Comparison of ENCODE assay signal across 8 cellular contexts in genomic region chr10:56360967-56361841, GRCh38. TPM values are rescaled to one million over a fixed set of nuclear protein-coding genes. Genes with fewer than 3 reads are reported as not detected.
A peak's percentile ranks its signal among the peaks of the same experiment; 100 is the strongest.
DNase-seq lines count a peak whose midpoint lies in the region; ATAC-seq and TF ChIP-seq lines count a peak whose summit lies in the region.

Gene ZWINT (minus strand): TSS chr10:56361259. CDS start chr10:56361236, 23 bp downstream.

- H3K4me1 Mint-ChIP-seq in endodermal cell = peaks cover 10% of the 10 kb centered on the region

- H3K27ac Mint-ChIP-seq in endodermal cell = peak within 1 kb of the TSS; percentile 95

- H3K27me3 Mint-ChIP-seq in endodermal cell (ENCODE audit: insufficient read depth) = no peaks in the 10 kb centered on the region

- TF ChIP-seq CTCF in endodermal cell (conservative IDR thresholded peaks at IDR 0.05) = no peak

- H3K36me3 ChIP-seq in endodermal cell (ENCODE audit: control insufficient read depth, insufficient read depth, low read length) = peaks cover 32% of the 10 kb centered on the region
- peaks cover 10% of the 10 kb centered on the region for H3K36me3 ChIP-seq in mesendoderm (ENCODE audit: control insufficient read depth, insufficient read depth, low read length)

- WGBS in endodermal cell (ENCODE audit: insufficient coverage in 1 of 2, insufficient read length in 1 of 2), 2 experiments = 0% methylated on average over 19 to 51 of the region's 52 CpGs
- no CpG with 5 or more reads among the region's 52 CpGs for WGBS in mesendoderm (ENCODE audit: extremely low coverage, insufficient coverage, low lambda C conversion rate)

- no peak within 1 kb of the TSS for H4K8ac ChIP-seq in mesendoderm (ENCODE audit: low read depth, low read length)

- H3K79me2 ChIP-seq in mesendoderm (ENCODE audit: control insufficient read depth, insufficient read depth, low read length) = peaks cover 29% of the 10 kb centered on the region

- in situ Hi-C loops in Caki2 (cut with HindIII; ENCODE audit: low pct_unique_long_range_greater_than_20kb, low sequenced_read_pairs) = no loop called here

- H3K27ac ChIP-seq in endodermal cell (ENCODE audit: low read depth, low read length) (no peak within 1 kb of the TSS), mesendoderm (ENCODE audit: low read depth, low read length) (no peak within 1 kb of the TSS)

- no peak within 1 kb of the TSS for H4K5ac ChIP-seq in mesendoderm (ENCODE audit: low read length)

- H3K27me3 ChIP-seq in endodermal cell (ENCODE audit: control insufficient read depth, insufficient read depth, low read length, poor library complexity, severe bottlenecking) (no peaks in the 10 kb centered on the region), mesendoderm (ENCODE audit: insufficient read depth, low read length, poor library complexity) (no peaks in the 10 kb centered on the region)

- no peak within 1 kb of the TSS for H2AK5ac ChIP-seq in mesendoderm (ENCODE audit: low read length)

- H3K79me1 ChIP-seq in mesendoderm (ENCODE audit: low read length) = peaks cover 18% of the 10 kb centered on the region

- peak within 1 kb of the TSS; percentile 93 for H3K18ac ChIP-seq in mesendoderm (ENCODE audit: low read length)

- peak within 1 kb of the TSS; percentile 70 for H3K9ac ChIP-seq in endodermal cell (ENCODE audit: extremely low read depth, low read length, poor library complexity, severe bottlenecking)
- peak within 1 kb of the TSS; percentile 97 for H3K9ac ChIP-seq in mesendoderm (ENCODE audit: low read length)

- peak within 1 kb of the TSS; percentile 97 for H3K56ac ChIP-seq in mesendoderm (ENCODE audit: low read length)

- no peak within 1 kb of the TSS for H2BK120ac ChIP-seq in mesendoderm (ENCODE audit: low read depth, low read length)

- no peaks in the 10 kb centered on the region for H3K9me3 Mint-ChIP-seq in endodermal cell

- peaks cover 19% of the 10 kb centered on the region for H3K36me3 Mint-ChIP-seq in endodermal cell (ENCODE audit: low read depth)

- no peak within 1 kb of the TSS for H2BK15ac ChIP-seq in mesendoderm (replicated peaks; ENCODE audit: low read depth)

- H3K4me1 ChIP-seq in endodermal cell (ENCODE audit: control insufficient read depth, insufficient read depth, low read length) (peaks cover 4% of the 10 kb centered on the region), mesendoderm (ENCODE audit: control insufficient read depth, low read depth, low read length) (peaks cover 4% of the 10 kb centered on the region)

- ATAC-seq in GM21390 (IDR thresholded peaks at IDR 0.05; ENCODE audit: unreplicated experiment) = peak; percentile 99

- peak; percentile 93 for DNase-seq in Caki2 (ENCODE audit: low read depth)
- DNase-seq in HUDEP-2 (lab: John Stamatoyannopoulos, UW; ENCODE audit: unreplicated experiment in 76 of 76) = peak in 75 of 76 experiments; percentile 22 to 96 (median 90)
- peak; percentile 95 for DNase-seq in NOMO-1 treated with dmso at 0.1 percent for 144 hours (lab: John Stamatoyannopoulos, UW; ENCODE audit: unreplicated experiment)
- peak; percentile 54 to 87 (median 81) for DNase-seq in activated CD8-positive, alpha-beta memory T cell treated with anti-CD3 and anti-CD28 coated beads for 48 hours (ENCODE audit: low read depth in 2 of 3, low spot score in 2 of 3)
- DNase-seq in endodermal cell = peak; percentile 97
- DNase-seq in mesendoderm = peak; percentile 98
- DNase-seq in stimulated activated CD8-positive, alpha-beta memory T cell treated with anti-CD3 and anti-CD28 coated beads, Interleukin-12 subunit alpha, Interleukin-12 subunit beta, amount 100 ng/mL, for 4 hours (ENCODE audit: low read depth) = peak; percentile 80

- no peaks in the 10 kb centered on the region for H3K9me3 ChIP-seq in endodermal cell (ENCODE audit: control insufficient read depth, low read length)

- H3K4me3 Mint-ChIP-seq in endodermal cell = peak within 1 kb of the TSS; percentile 98

- no peak within 1 kb of the TSS for H3K23ac ChIP-seq in mesendoderm (ENCODE audit: low read length)

- H2BK5ac ChIP-seq in mesendoderm (ENCODE audit: low read length) = no peak within 1 kb of the TSS

- H3K4ac ChIP-seq in mesendoderm (ENCODE audit: low read depth, low read length) = peak within 1 kb of the TSS; percentile 46

- H3K4me2 ChIP-seq in mesendoderm (ENCODE audit: low read length) = peak within 1 kb of the TSS; percentile 75

- peak within 1 kb of the TSS; percentile 92 for H3K4me3 ChIP-seq in endodermal cell (ENCODE audit: low read length)
- peak within 1 kb of the TSS; percentile 93 for H3K4me3 ChIP-seq in mesendoderm (ENCODE audit: low read length)

RNA-seq across cellular contexts. Expression of gene ZWINT, which starts in this region (rescaled TPM):
- total RNA-seq in Caki2 (2014; rRNA removed; shearing (Covaris generic); ENCODE audit: low replicate concordance) = 86.4 and 123 TPM in 2 replicates
- total RNA-seq in endodermal cell = 10 to 100 TPM; 62.0 to 83.5 TPM
- polyA plus RNA-seq in endodermal cell (2013, experiment 1 of 2) = 73.4 TPM
- polyA plus RNA-seq in endodermal cell (2013, experiment 2 of 2) = 65.7 TPM
- 96.4 TPM for polyA plus RNA-seq in mesendoderm (2013, experiment 1 of 2)
- polyA plus RNA-seq in mesendoderm (2013, experiment 2 of 2) = 101 TPM
